In genomic region chr5:140331638-140332037, GRCh38 we compare ENCODE assay signal across 1 cellular context.
TF ChIP-seq lines count a peak whose summit lies in the region.

No MANE protein-coding gene starts in this region.

TF ChIP-seq in SK-N-SH treated with all-trans-retinoic acid at 6 μM for 48 hours, 23 proteins besides CTCF, POLR2A, EP300 and RAD21 (continued from another document):
- TF ChIP-seq PATZ1 (CRISPR knock-in tag; IDR thresholded peaks at IDR 0.05; ENCODE audit: borderline replicate concordance), result peak; percentile 33; the same call in 1 of the 2 replicates
- 0 out of 2 replicates have a peak, but pooled peaks have one; percentile 24 for TF ChIP-seq ZFP3 (CRISPR knock-in tag; IDR thresholded peaks at IDR 0.05)
- TF ChIP-seq ESRRG (CRISPR knock-in tag; IDR thresholded peaks at IDR 0.05), result peak; percentile 62; the same call in 1 of the 2 replicates
- TF ChIP-seq TCF4 (CRISPR knock-in tag; IDR thresholded peaks at IDR 0.05; ENCODE audit: borderline replicate concordance), result no peak
